ENCODE assay signal across 1 cellular context in genomic region chr2:102033750-102034682, GRCh38.
TF ChIP-seq lines count a peak whose summit lies in the region.

No MANE protein-coding gene starts in this region.

TF ChIP-seq in WTC11, 78 proteins besides CTCF, POLR2A, EP300 and RAD21 (continued from another document):
- TF ChIP-seq, protein P1, sequence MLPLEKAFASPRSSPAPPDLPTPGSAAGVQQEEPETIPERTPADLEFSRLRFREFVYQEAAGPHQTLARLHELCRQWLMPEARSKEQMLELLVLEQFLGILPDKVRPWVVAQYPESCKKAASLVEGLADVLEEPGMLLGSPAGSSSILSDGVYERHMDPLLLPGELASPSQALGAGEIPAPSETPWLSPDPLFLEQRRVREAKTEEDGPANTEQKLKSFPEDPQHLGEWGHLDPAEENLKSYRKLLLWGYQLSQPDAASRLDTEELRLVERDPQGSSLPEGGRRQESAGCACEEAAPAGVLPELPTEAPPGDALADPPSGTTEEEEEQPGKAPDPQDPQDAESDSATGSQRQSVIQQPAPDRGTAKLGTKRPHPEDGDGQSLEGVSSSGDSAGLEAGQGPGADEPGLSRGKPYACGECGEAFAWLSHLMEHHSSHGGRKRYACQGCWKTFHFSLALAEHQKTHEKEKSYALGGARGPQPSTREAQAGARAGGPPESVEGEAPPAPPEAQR (CRISPR knock-in tag; IDR thresholded peaks at IDR 0.05): no peak
- no peak for TF ChIP-seq USF1 (CRISPR knock-in tag; IDR thresholded peaks at IDR 0.05)
- no peak for TF ChIP-seq GRHL2 (CRISPR knock-in tag; IDR thresholded peaks at IDR 0.05; ENCODE audit: insufficient replicate concordance, severe bottlenecking)
- no peak for TF ChIP-seq FOXP4 (CRISPR knock-in tag; IDR thresholded peaks at IDR 0.05)
- no peak for TF ChIP-seq NFATC4 (CRISPR knock-in tag; IDR thresholded peaks at IDR 0.05)
- no peak for TF ChIP-seq FOXK1 (CRISPR knock-in tag; IDR thresholded peaks at IDR 0.05)
- no peak for TF ChIP-seq MXD4 (CRISPR knock-in tag; IDR thresholded peaks at IDR 0.05; ENCODE audit: borderline replicate concordance)
- no peak for TF ChIP-seq E2F4 (CRISPR knock-in tag; IDR thresholded peaks at IDR 0.05; ENCODE audit: borderline replicate concordance, low read depth)
- TF ChIP-seq ZNF232 (CRISPR knock-in tag; IDR thresholded peaks at IDR 0.05): no peak
- TF ChIP-seq TP53 (CRISPR knock-in tag; IDR thresholded peaks at IDR 0.05): no peak
- TF ChIP-seq ZNF138 (CRISPR knock-in tag; conservative IDR thresholded peaks at IDR 0.05): no peak
- TF ChIP-seq CREM (CRISPR knock-in tag; IDR thresholded peaks at IDR 0.05): no peak
- no peak for TF ChIP-seq NFYB (CRISPR knock-in tag; conservative IDR thresholded peaks at IDR 0.05; ENCODE audit: low read depth)
TF ChIP-seq in WTC11: peak in this region for 0.
